10 cellular contexts compared by ENCODE assay signal in genomic region chr9:126499911-126500599, GRCh38.
A peak's percentile ranks its signal among the peaks of the same experiment; 100 is the strongest.
DNase-seq lines count a peak whose midpoint lies in the region; ATAC-seq and TF ChIP-seq lines count a peak whose summit lies in the region.
"Had no signal": no experiment of that assay in that cellular context is flagged by ENCODE, and none has a peak within 500 bp of the region (broad histone marks: within the 10 kb centered on the region; RNA-seq: fewer than 3 reads in every experiment).

No MANE protein-coding gene starts in this region.

- peaks cover 19% of the 10 kb centered on the region for H3K27me3 Mint-ChIP-seq in nephron (ENCODE audit: low read depth)
- H3K27me3 Mint-ChIP-seq in activated T-cell treated with anti-CD3 and anti-CD28 coated beads, Interleukin-2, amount 50 U/mL, for 4 hours (ENCODE audit: low read depth), result peaks cover 14% of the 10 kb centered on the region

- H3K9me3 ChIP-seq in A673 (ENCODE audit: low read depth, low read length, poor library complexity, severe bottlenecking), result no peaks in the 10 kb centered on the region

- TF ChIP-seq CTCF in A673 (conservative IDR thresholded peaks at IDR 0.05; ENCODE audit: low read depth, low read length) (no peak), LNCaP clone FGC (IDR thresholded peaks at IDR 0.05; ENCODE audit: control insufficient read depth, extremely low read depth, insufficient read depth) (no peak), epithelial cell of proximal tubule (conservative IDR thresholded peaks at IDR 0.05; ENCODE audit: low read depth, low read length) (no peak), nephron (IDR thresholded peaks at IDR 0.05; ENCODE audit: unreplicated experiment in 3 of 3) (no peak)

- no peaks in the 10 kb centered on the region for H3K36me3 ChIP-seq in A673 (ENCODE audit: insufficient read depth, low read length, poor library complexity, severe bottlenecking)

- H3K27ac Mint-ChIP-seq in nephron, result no peak overlapping the region
- H3K27ac Mint-ChIP-seq: activated T-cell treated with anti-CD3 and anti-CD28 coated beads, Interleukin-2, amount 50 U/mL, for 24 hours had no signal

- H3K36me3 Mint-ChIP-seq in nephron (ENCODE audit: low read depth), result no peaks in the 10 kb centered on the region
- H3K36me3 Mint-ChIP-seq in activated T-cell treated with anti-CD3 and anti-CD28 coated beads, Interleukin-2, amount 50 U/mL, for 4 hours (ENCODE audit: insufficient read depth), result no peaks in the 10 kb centered on the region

- no peaks in the 10 kb centered on the region for H3K4me1 ChIP-seq in A673 (ENCODE audit: insufficient read depth, low read length, poor library complexity, severe bottlenecking)

- peaks cover 16% of the 10 kb centered on the region for H3K4me1 Mint-ChIP-seq in nephron
- peaks cover 7% of the 10 kb centered on the region for H3K4me1 Mint-ChIP-seq in activated T-cell treated with anti-CD3 and anti-CD28 coated beads, Interleukin-2, amount 50 U/mL, for 4 hours (ENCODE audit: low read depth)

- BruUV-seq in A673 (replicated peaks; lab: Mats Ljungman, UMichigan), result no TSS peak

- POLR2A ChIA-PET in A673 (lab: Charles Lee; ENCODE audit: low non-redundant PET), result no interaction called here

- no peaks in the 10 kb centered on the region for H3K27me3 ChIP-seq in A673 (replicated peaks; ENCODE audit: insufficient read depth, low read depth, low read length, poor library complexity)

- intact Hi-C loops in A673 (cut with micrococcal nuclease; ENCODE audit: unreplicated experiment), result loop anchor here (1.0 to 10.0 kb wide), 2 partner anchors 205 to 281 kb away; no protein-coding TSS in a partner anchor

- ATAC-seq in GM19035 (IDR thresholded peaks at IDR 0.05; ENCODE audit: unreplicated experiment), result no peak
- ATAC-seq in activated T-cell treated with anti-CD3 and anti-CD28 coated beads, Interleukin-2, amount 50 U/mL, for 4 hours, result no peak

- H3K4me3 ChIP-seq in A673 (ENCODE audit: low read depth, low read length, poor library complexity, severe bottlenecking) (peak overlapping the region; percentile 52), LNCaP clone FGC (ENCODE audit: low read depth, low read length) (peak overlapping the region; percentile 37; the same call in 1 of the 2 replicates), epithelial cell of proximal tubule (ENCODE audit: low read depth, low read length) (peak overlapping the region; percentile 55)

- H3K4me3 Mint-ChIP-seq in nephron, result peak overlapping the region; percentile 53 to 77 (median 67)
- no peak overlapping the region for H3K4me3 Mint-ChIP-seq in activated T-cell treated with anti-CD3 and anti-CD28 coated beads, Interleukin-2, amount 50 U/mL, for 4 hours

- H3K9me3 Mint-ChIP-seq in nephron, result no peaks in the 10 kb centered on the region
- H3K9me3 Mint-ChIP-seq in activated T-cell treated with anti-CD3 and anti-CD28 coated beads, Interleukin-2, amount 50 U/mL, for 4 hours, result no peaks in the 10 kb centered on the region
- H3K9me3 Mint-ChIP-seq: activated T-cell treated with anti-CD3 and anti-CD28 coated beads, Interleukin-2, amount 50 U/mL, for 24 hours; CD8-positive, alpha-beta memory T cell had no signal

- H3K27ac ChIP-seq in A673 (ENCODE audit: low read depth, low read length, poor library complexity, severe bottlenecking), result no peak overlapping the region

- CTCF ChIA-PET in A673 (lab: Charles Lee), result interaction anchor here (0.6 to 2.7 kb wide), 6 partner anchors 14 to 282 kb away, joined by 3 to 21 read pairs (median 6); no protein-coding TSS in a partner anchor

- no peak for DNase-seq in A673 (ENCODE audit: low spot score)
- no peak for DNase-seq in LNCaP clone FGC (ENCODE audit: low read depth)
- DNase-seq in epithelial cell of proximal tubule (ENCODE audit: low read depth), result no peak
- DNase-seq in effector CD8-positive, alpha-beta T cell (lab: John Stamatoyannopoulos, UW), result no peak
- DNase-seq in DMS153 (lab: John Stamatoyannopoulos, UW), result no peak
- DNase-seq in activated T-cell treated with anti-CD3 and anti-CD28 coated beads, Interleukin-2, amount 50 U/mL, for 4 hours, result no peak
